ENCODE assay signal across 1 cellular context in genomic region chr6:117938324-117938995, GRCh38.
TF ChIP-seq lines count a peak whose summit lies in the region.

No MANE protein-coding gene starts in this region.

TF ChIP-seq in H1, 55 proteins besides CTCF, POLR2A, EP300 and RAD21:
- no peak for TF ChIP-seq CBX5 (IDR thresholded peaks at IDR 0.05; ENCODE audit: low read depth, low read length)
- peak; percentile 45 for TF ChIP-seq BACH1 (IDR thresholded peaks at IDR 0.05; ENCODE audit: low read length)
- no peak for TF ChIP-seq CHD2 (IDR thresholded peaks at IDR 0.05; ENCODE audit: low read length)
- TF ChIP-seq CHD1 (IDR thresholded peaks at IDR 0.05; ENCODE audit: low read depth, low read length): no peak
